Comparison of ENCODE assay signal across 8 cellular contexts in genomic region chr18:76495435-76496199, GRCh38. TPM values are rescaled to one million over a fixed set of nuclear protein-coding genes. Genes with fewer than 3 reads are reported as not detected.
A peak's percentile ranks its signal among the peaks of the same experiment; 100 is the strongest.
DNase-seq lines count a peak whose midpoint lies in the region; ATAC-seq and TF ChIP-seq lines count a peak whose summit lies in the region.

No MANE protein-coding gene starts in this region.

- peak overlapping the region; percentile 65 for H3K4me3 ChIP-seq in fibroblast of pulmonary artery (replicated peaks; ENCODE audit: low read depth, low read length)

- ATAC-seq in activated CD4-positive, alpha-beta T cell treated with anti-CD3 and anti-CD28 coated beads for 36 hours: peak; percentile 25

- CTCF ChIA-PET in activated CD4-positive, alpha-beta T cell treated with anti-CD3 and anti-CD28 coated beads for 36 hours (lab: Charles Lee): no interaction called here
- CTCF ChIA-PET in activated CD4-positive, alpha-beta memory T cell treated with anti-CD3 and anti-CD28 coated beads for 36 hours (lab: Charles Lee): no interaction called here

- H3K27ac Mint-ChIP-seq in activated CD4-positive, alpha-beta T cell treated with anti-CD3 and anti-CD28 coated beads for 36 hours: peak overlapping the region; percentile 83
- H3K27ac Mint-ChIP-seq in activated CD4-positive, alpha-beta memory T cell treated with anti-CD3 and anti-CD28 coated beads for 36 hours: no peak overlapping the region
- peak overlapping the region; percentile 97 for H3K27ac Mint-ChIP-seq in neural crest cell (ENCODE audit: unreplicated experiment)

- no peaks in the 10 kb centered on the region for H3K9me3 Mint-ChIP-seq in activated CD4-positive, alpha-beta T cell treated with anti-CD3 and anti-CD28 coated beads for 36 hours (ENCODE audit: low read depth)
- H3K9me3 Mint-ChIP-seq in activated CD4-positive, alpha-beta memory T cell treated with anti-CD3 and anti-CD28 coated beads for 36 hours: no peaks in the 10 kb centered on the region
- no peaks in the 10 kb centered on the region for H3K9me3 Mint-ChIP-seq in neural crest cell

- peak overlapping the region; percentile 75 for H3K4me3 Mint-ChIP-seq in activated CD4-positive, alpha-beta T cell treated with anti-CD3 and anti-CD28 coated beads for 36 hours
- peak overlapping the region; percentile 72 for H3K4me3 Mint-ChIP-seq in activated CD4-positive, alpha-beta memory T cell treated with anti-CD3 and anti-CD28 coated beads for 36 hours
- peak overlapping the region; percentile 98 for H3K4me3 Mint-ChIP-seq in neural crest cell

- peaks cover 20% of the 10 kb centered on the region for H3K4me1 Mint-ChIP-seq in activated CD4-positive, alpha-beta T cell treated with anti-CD3 and anti-CD28 coated beads for 36 hours
- H3K4me1 Mint-ChIP-seq in activated CD4-positive, alpha-beta memory T cell treated with anti-CD3 and anti-CD28 coated beads for 36 hours (ENCODE audit: low read depth): peaks cover 28% of the 10 kb centered on the region
- peaks cover 52% of the 10 kb centered on the region for H3K4me1 Mint-ChIP-seq in neural crest cell

- peak; percentile 37 for DNase-seq in activated CD4-positive, alpha-beta T cell treated with anti-CD3 and anti-CD28 coated beads for 36 hours
- no peak for DNase-seq in activated CD4-positive, alpha-beta T cell treated with anti-CD3 and anti-CD28 coated beads, Interleukin-2, amount 50 U/mL, for 1 hour
- peak; percentile 25 to 38 for DNase-seq in Kasumi-1 (lab: John Stamatoyannopoulos, UW)
- DNase-seq in activated CD4-positive, alpha-beta memory T cell treated with anti-CD3 and anti-CD28 coated beads for 36 hours: peak; percentile 17
- DNase-seq in fibroblast of pulmonary artery (ENCODE audit: low read depth): peak; percentile 60
- peak; percentile 52 for DNase-seq in neural crest cell (ENCODE audit: low read depth, low spot score)
- DNase-seq in GM19240 (ENCODE audit: insufficient read length, low spot score): no peak
- DNase-seq in midbrain (lab: John Stamatoyannopoulos, UW): no peak

- no peaks in the 10 kb centered on the region for H3K36me3 Mint-ChIP-seq in activated CD4-positive, alpha-beta T cell treated with anti-CD3 and anti-CD28 coated beads for 36 hours (ENCODE audit: low read depth)
- no peaks in the 10 kb centered on the region for H3K36me3 Mint-ChIP-seq in activated CD4-positive, alpha-beta memory T cell treated with anti-CD3 and anti-CD28 coated beads for 36 hours
- H3K36me3 Mint-ChIP-seq in neural crest cell (ENCODE audit: low read depth): no peaks in the 10 kb centered on the region

- POLR2A ChIA-PET in activated CD4-positive, alpha-beta T cell treated with anti-CD3 and anti-CD28 coated beads for 36 hours (lab: Charles Lee): no interaction called here
- POLR2A ChIA-PET in activated CD4-positive, alpha-beta memory T cell treated with anti-CD3 and anti-CD28 coated beads for 36 hours (lab: Charles Lee): no interaction called here

- no peak for TF ChIP-seq CTCF in fibroblast of pulmonary artery (IDR thresholded peaks at IDR 0.05; ENCODE audit: low read length, missing control alignments)
- TF ChIP-seq CTCF in neural crest cell (conservative IDR thresholded peaks at IDR 0.05): no peak

- H3K27me3 Mint-ChIP-seq in activated CD4-positive, alpha-beta T cell treated with anti-CD3 and anti-CD28 coated beads for 36 hours: peaks cover 30% of the 10 kb centered on the region
- peaks cover 52% of the 10 kb centered on the region for H3K27me3 Mint-ChIP-seq in activated CD4-positive, alpha-beta memory T cell treated with anti-CD3 and anti-CD28 coated beads for 36 hours
- peaks cover 6% of the 10 kb centered on the region for H3K27me3 Mint-ChIP-seq in neural crest cell (ENCODE audit: low read depth)

- intact Hi-C loops in activated CD4-positive, alpha-beta T cell treated with anti-CD3 and anti-CD28 coated beads for 36 hours (cut with DNase I, micrococcal nuclease): loop anchor here in 1 of 2 experiments (10.0 kb wide), 2 partner anchors 121 to 1281 kb away; partner anchors contain the start of gene TSHZ1
- intact Hi-C loops in activated CD4-positive, alpha-beta memory T cell treated with anti-CD3 and anti-CD28 coated beads for 36 hours (cut with micrococcal nuclease): loop anchor here (10.0 kb wide), 2 partner anchors 309 to 2001 kb away; partner anchors contain the start of gene CNDP2

RNA-seq across cellular contexts. Expression of gene ZNF516, which starts 0.6 kb away (rescaled TPM):
- total RNA-seq in activated CD4-positive, alpha-beta T cell treated with anti-CD3 and anti-CD28 coated beads for 36 hours: 1 to 10 TPM; 6.8 to 9.9 TPM
- total RNA-seq in activated CD4-positive, alpha-beta memory T cell treated with anti-CD3 and anti-CD28 coated beads for 36 hours: 1 to 10 TPM; 2.7 to 4.8 TPM
- 90.7 and 91.2 TPM in 2 replicates for total RNA-seq in neural crest cell

Comparison
In these comparisons a context has a peak if more than half of its experiments do, and no peak if none do; other contexts are left out.
1. DNase-seq: peak in activated CD4-positive, alpha-beta T cell treated with anti-CD3 and anti-CD28 coated beads for 36 hours (single experiment), Kasumi-1 (2 of 2), activated CD4-positive, alpha-beta memory T cell treated with anti-CD3 and anti-CD28 coated beads for 36 hours (single experiment), fibroblast of pulmonary artery (single experiment) and neural crest cell (single experiment); none in activated CD4-positive, alpha-beta T cell treated with anti-CD3 and anti-CD28 coated beads, Interleukin-2, amount 50 U/mL, for 1 hour (single experiment), GM19240 (single experiment) and midbrain (single experiment).
2. Peak in every context shown above with its lines, with median percentiles within 50 percentile points of each other: H3K4me3 Mint-ChIP-seq.